ENCODE assay signal across 18 cellular contexts in the genomic region with DNA sequence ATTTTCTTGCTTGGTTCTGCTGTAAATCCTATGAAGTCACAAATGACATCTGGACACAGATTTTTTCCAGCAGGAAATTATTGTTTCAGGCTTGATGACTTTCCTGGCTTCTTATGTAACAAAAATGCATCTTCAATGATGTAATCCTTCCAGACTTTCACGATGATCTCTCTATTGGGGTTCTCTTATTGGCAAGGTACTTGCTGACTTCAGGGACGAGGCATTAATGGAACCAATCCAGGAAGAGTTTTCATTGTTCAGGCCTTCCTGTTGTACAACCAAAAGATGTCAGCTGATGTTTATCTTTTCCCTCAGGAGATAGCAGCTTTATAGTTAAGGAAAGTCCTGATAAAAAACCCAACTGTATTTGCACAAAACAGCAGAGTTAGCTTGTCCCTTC.
A peak's percentile ranks its signal among the peaks of the same experiment; 100 is the strongest.
DNase-seq lines count a peak whose midpoint lies in the region; ATAC-seq lines count a peak whose summit lies in the region.
"Had no signal": no experiment of that assay in that cellular context is flagged by ENCODE, and none has a peak within 500 bp of the region (broad histone marks: within the 10 kb centered on the region; RNA-seq: fewer than 3 reads in every experiment).

No MANE protein-coding gene starts in this region.

- H3K27ac ChIP-seq in epithelial cell of prostate, result no peak overlapping the region
- H3K27ac ChIP-seq: RWPE1 had no signal

- peak; percentile 14 for DNase-seq in DMS153 (lab: John Stamatoyannopoulos, UW)
- DNase-seq in DMS153 treated with DMSO at 0.1 percent for 48 hours (lab: John Stamatoyannopoulos, UW; ENCODE audit: unreplicated experiment), result no peak
- peak; percentile 81 to 85 for DNase-seq in NCI-H446 (lab: John Stamatoyannopoulos, UW)
- DNase-seq in epithelial cell of prostate (ENCODE audit: low read depth, low spot score), result peak; percentile 10
- peak; percentile 18 for DNase-seq in non-pigmented ciliary epithelial cell (ENCODE audit: low read depth)
- DNase-seq in activated naive CD4-positive, alpha-beta T cell treated with Interleukin-2 at 50 U/mL for 16 hours, result no peak
- DNase-seq: 8988T; activated CD8-positive, alpha-beta memory T cell treated with anti-CD3 and anti-CD28 coated beads, Interleukin-2, amount 50 U/mL, for 48 hours; activated naive CD4-positive, alpha-beta T cell treated with anti-CD3 and anti-CD28 coated beads, Interleukin-2, amount 50 U/mL, for 16 hours; CD4-positive, alpha-beta memory T cell; kidney glomerular epithelial cell; NCI-H187; NCI-H82; stimulated activated CD4-positive, alpha-beta T cell treated with anti-CD3 and anti-CD28 coated beads, Interleukin-12 subunit alpha, Interleukin-12 subunit beta, amount 100 ng/mL, for 4 hours had no signal

- ATAC-seq in HG03135 (IDR thresholded peaks at IDR 0.05; ENCODE audit: unreplicated experiment) (no peak), HG03521 (IDR thresholded peaks at IDR 0.05; ENCODE audit: unreplicated experiment) (no peak)
- ATAC-seq: activated CD4-positive, CD25-positive, alpha-beta regulatory T cell treated with anti-CD3 and anti-CD28 coated beads, Interleukin-2, amount 50 U/mL, for 24 hours had no signal

Comparison
In these comparisons a context has a peak if more than half of its experiments do, and no peak if none do; other contexts are left out.
1. DNase-seq: peak in DMS153 (single experiment), NCI-H446 (2 of 2), epithelial cell of prostate (single experiment) and non-pigmented ciliary epithelial cell (single experiment); none in DMS153 treated with DMSO at 0.1 percent for 48 hours (single experiment) and activated naive CD4-positive, alpha-beta T cell treated with Interleukin-2 at 50 U/mL for 16 hours (single experiment).